ENCODE assay signal across 1 cellular context in genomic region chr3:172550347-172550943, GRCh38.
TF ChIP-seq lines count a peak whose summit lies in the region.

No MANE protein-coding gene starts in this region.

TF ChIP-seq in K562, 482 proteins besides CTCF, POLR2A, EP300 and RAD21 (continued from another document):
- TF ChIP-seq FOS (IDR thresholded peaks at IDR 0.05; ENCODE audit: extremely low read depth, insufficient read length) (peak; percentile 24), ZFP36 (IDR thresholded peaks at IDR 0.05; ENCODE audit: low read depth, low read length, partially characterized antibody) (peak; percentile 29), JUN (IDR thresholded peaks at IDR 0.05; ENCODE audit: borderline replicate concordance, low read depth, low read length) (peak; percentile 81), JUN (CRISPR knock-in tag; IDR thresholded peaks at IDR 0.05; ENCODE audit: borderline replicate concordance) (no peak), ZC3H4 (CRISPR knock-in tag; IDR thresholded peaks at IDR 0.05; ENCODE audit: borderline replicate concordance) (no peak), ATF3 (IDR thresholded peaks at IDR 0.05) (peak; percentile 63), ATF3 (CRISPR knock-in tag; conservative IDR thresholded peaks at IDR 0.05) (no peak), JUNB (CRISPR knock-in tag; conservative IDR thresholded peaks at IDR 0.05) (0 out of 2 replicates have a peak, but pooled peaks have one; percentile 10), MGA (IDR thresholded peaks at IDR 0.05) (0 out of 2 replicates have a peak, but pooled peaks have one; percentile 13), NFE2 (IDR thresholded peaks at IDR 0.05; ENCODE audit: low read depth) (peak; percentile 69), NR2C2 (CRISPR knock-in tag; IDR thresholded peaks at IDR 0.05) (no peak), NR2C2 (tag; IDR thresholded peaks at IDR 0.05) (peak; percentile 38; the same call in 1 of the 2 replicates), ZNF592 (IDR thresholded peaks at IDR 0.05) (0 out of 2 replicates have a peak, but pooled peaks have one; percentile 23), RBM25 (IDR thresholded peaks at IDR 0.05; ENCODE audit: low read depth, low read length, severe bottlenecking) (no peak), GATA2 (CRISPR knock-in tag; IDR thresholded peaks at IDR 0.05) (peak; percentile 69), MAFK (IDR thresholded peaks at IDR 0.05; ENCODE audit: low read length) (peak; percentile 34; the same call in 1 of the 2 replicates), ZNF766 (CRISPR knock-in tag; conservative IDR thresholded peaks at IDR 0.05) (no peak), RFX5 (IDR thresholded peaks at IDR 0.05; ENCODE audit: low read depth, low read length) (no peak), TFAP4 (CRISPR knock-in tag; IDR thresholded peaks at IDR 0.05; ENCODE audit: borderline replicate concordance) (peak; percentile 88), HMBOX1 (IDR thresholded peaks at IDR 0.05) (peak; percentile 77), U2AF2 (optimal IDR thresholded peaks at IDR 0.05; ENCODE audit: low read depth, low read length) (no peak), CBFA2T3 (IDR thresholded peaks at IDR 0.05) (peak; percentile 49; the same call in 1 of the 2 replicates), TEAD1 (CRISPR knock-in tag; IDR thresholded peaks at IDR 0.05) (no peak), CBFA2T2 (conservative IDR thresholded peaks at IDR 0.05) (0 out of 2 replicates have a peak, but pooled peaks have one; percentile 11)
TF ChIP-seq in K562: peak in this region for 29.
